8 cellular contexts compared by ENCODE assay signal in genomic region chr12:56836800-56837663, GRCh38.
A peak's percentile ranks its signal among the peaks of the same experiment; 100 is the strongest.
DNase-seq lines count a peak whose midpoint lies in the region; ATAC-seq and TF ChIP-seq lines count a peak whose summit lies in the region.

No MANE protein-coding gene starts in this region.

- peak overlapping the region; percentile 70 for H3K4me2 ChIP-seq in osteoblast (ENCODE audit: insufficient read depth, low read length)

- no peak for TF ChIP-seq CTCF in NB4 (IDR thresholded peaks at IDR 0.05; ENCODE audit: low read depth, low read length)
- no peak for TF ChIP-seq CTCF in osteoblast (IDR thresholded peaks at IDR 0.05; ENCODE audit: extremely low read depth, low read depth, low read length)

- DNase-seq in Daoy (ENCODE audit: low read depth): peak; percentile 83
- DNase-seq in NB4 (ENCODE audit: low read depth): peak; percentile 50
- peak; percentile 38 to 56 for DNase-seq in activated naive CD4-positive, alpha-beta T cell treated with anti-CD3 and anti-CD28 coated beads, Interleukin-2, amount 50 U/mL, for 72 hours (ENCODE audit: low spot score in 2 of 2)
- peak; percentile 15 for DNase-seq in osteoblast (ENCODE audit: insufficient read length, low spot score, missing footprints)
- no peak for DNase-seq in activated effector memory CD4-positive, alpha-beta T cell treated with anti-CD3 and anti-CD28 coated beads, Interleukin-2, amount 50 U/mL, for 16 hours

- peak overlapping the region; percentile 63 to 67 for H3K27ac Mint-ChIP-seq in activated naive CD4-positive, alpha-beta T cell treated with anti-CD3 and anti-CD28 coated beads, Interleukin-2, amount 50 U/mL, for 72 hours

- peaks cover 20% of the 10 kb centered on the region for H3K4me1 ChIP-seq in osteoblast (ENCODE audit: insufficient read depth, low read length)

- H3K36me3 ChIP-seq in osteoblast (ENCODE audit: insufficient read depth, low read length): no peaks in the 10 kb centered on the region

- H3K27ac ChIP-seq in osteoblast (ENCODE audit: low read depth, low read length): no peak overlapping the region

- peak overlapping the region; percentile 17 for H2AFZ ChIP-seq in osteoblast (ENCODE audit: low read length)

- H4K20me1 ChIP-seq in osteoblast (ENCODE audit: insufficient read depth, low read length): no peaks in the 10 kb centered on the region

- peaks cover 7% of the 10 kb centered on the region for H3K27me3 ChIP-seq in osteoblast (ENCODE audit: insufficient read depth, low read length)

- H3K9me3 ChIP-seq in osteoblast (ENCODE audit: low read depth, low read length): no peaks in the 10 kb centered on the region

- H3K4me3 ChIP-seq in NB4 (ENCODE audit: low read depth, low read length) (no peak overlapping the region), osteoblast (ENCODE audit: insufficient read depth, low read length) (peak overlapping the region; percentile 33)

- peaks cover 3 to 10% of the 10 kb centered on the region in 2 donors for H3K9me3 Mint-ChIP-seq in activated naive CD4-positive, alpha-beta T cell treated with anti-CD3 and anti-CD28 coated beads, Interleukin-2, amount 50 U/mL, for 72 hours

- no peaks in the 10 kb centered on the region for H3K79me2 ChIP-seq in osteoblast (ENCODE audit: insufficient read depth, low read length)

- H3K36me3 Mint-ChIP-seq in activated naive CD4-positive, alpha-beta T cell treated with anti-CD3 and anti-CD28 coated beads, Interleukin-2, amount 50 U/mL, for 72 hours: peaks cover 4 to 16% of the 10 kb centered on the region in 2 donors

- ATAC-seq in activated naive CD4-positive, alpha-beta T cell treated with anti-CD3 and anti-CD28 coated beads, Interleukin-2, amount 50 U/mL, for 72 hours: peak; percentile 98 to 99
- ATAC-seq in HG03097 (IDR thresholded peaks at IDR 0.05; ENCODE audit: low FRiP score, unreplicated experiment): no peak
- no peak for ATAC-seq in HG03196 (IDR thresholded peaks at IDR 0.05; ENCODE audit: unreplicated experiment)
- no peak for ATAC-seq in HG02885 (IDR thresholded peaks at IDR 0.05; ENCODE audit: poor library complexity, unreplicated experiment)

- no peak for TF ChIP-seq POLR2A in NB4 (IDR thresholded peaks at IDR 0.05; ENCODE audit: extremely low read depth, insufficient read length)

Comparison
In these comparisons a context has a peak if more than half of its experiments do, and no peak if none do; other contexts are left out.
1. ATAC-seq: peak in activated naive CD4-positive, alpha-beta T cell treated with anti-CD3 and anti-CD28 coated beads, Interleukin-2, amount 50 U/mL, for 72 hours (2 of 2); none in HG03097 (single experiment), HG03196 (single experiment) and HG02885 (single experiment).